2 cellular contexts compared by ENCODE assay signal in genomic region chr7:106569500-106569929, GRCh38.
TF ChIP-seq lines count a peak whose summit lies in the region.

No MANE protein-coding gene starts in this region.

TF ChIP-seq in GM23338, 12 proteins besides CTCF, POLR2A, EP300 and RAD21:
- no peak for TF ChIP-seq REST (IDR thresholded peaks at IDR 0.05; ENCODE audit: unreplicated experiment)
- no peak for TF ChIP-seq POLR2AphosphoS5 (IDR thresholded peaks at IDR 0.05; ENCODE audit: low read depth)
- no peak for TF ChIP-seq ZNF462 (CRISPR knock-in tag; IDR thresholded peaks at IDR 0.05)
TF ChIP-seq in GM23338: peak in this region for 0.

TF ChIP-seq in K562, 482 proteins besides CTCF, POLR2A, EP300 and RAD21 (continues in another document):
- TF ChIP-seq CBX3 (IDR thresholded peaks at IDR 0.05; ENCODE audit: borderline replicate concordance in 1 of 2, low read length in 2 of 2), result peak in 1 of 2 experiments; percentile 76; a peak in 2 of 3 replicates
- TF ChIP-seq GABPB2 (CRISPR knock-in tag; conservative IDR thresholded peaks at IDR 0.05), result no peak
- TF ChIP-seq MAX (CRISPR knock-in tag; IDR thresholded peaks at IDR 0.05), result peak; percentile 88
- no peak for TF ChIP-seq FOXK2 (conservative IDR thresholded peaks at IDR 0.05 in 1 of 2, IDR thresholded peaks at IDR 0.05 in 1 of 2; ENCODE audit: low read depth in 2 of 2)
- no peak for TF ChIP-seq HDAC6 (IDR thresholded peaks at IDR 0.05; ENCODE audit: low read depth, low read length)
- TF ChIP-seq KLF1 (tag; IDR thresholded peaks at IDR 0.05), result no peak; the same call in 1 of the 2 replicates
- peak; percentile 25; the same call in 1 of the 2 replicates for TF ChIP-seq ZNF696 (CRISPR knock-in tag; conservative IDR thresholded peaks at IDR 0.05)
- TF ChIP-seq MBD1 (CRISPR knock-in tag; IDR thresholded peaks at IDR 0.05), result peak; percentile 57; the same call in 1 of the 2 replicates
- TF ChIP-seq MXD1 (CRISPR knock-in tag; IDR thresholded peaks at IDR 0.05; ENCODE audit: borderline replicate concordance, poor library complexity, severe bottlenecking), result peak; percentile 45
- TF ChIP-seq ZNF431 (CRISPR knock-in tag; IDR thresholded peaks at IDR 0.05), result no peak
- peak; percentile 99 for TF ChIP-seq ZNF592 (IDR thresholded peaks at IDR 0.05)
- no peak for TF ChIP-seq HCFC1 (IDR thresholded peaks at IDR 0.05; ENCODE audit: low read depth, low read length)
- peak; percentile 86 for TF ChIP-seq FOSL1 (tag; conservative IDR thresholded peaks at IDR 0.05)
- TF ChIP-seq ZBTB49 (CRISPR knock-in tag; IDR thresholded peaks at IDR 0.05; ENCODE audit: borderline replicate concordance), result 0 out of 2 replicates have a peak, but pooled peaks have one; percentile 71
- TF ChIP-seq CHD7 (IDR thresholded peaks at IDR 0.05; ENCODE audit: low read depth, low read length), result no peak
- TF ChIP-seq ZNF75A (CRISPR knock-in tag; IDR thresholded peaks at IDR 0.05), result peak; percentile 62; the same call in 1 of the 2 replicates
- no peak for TF ChIP-seq DACH1 (IDR thresholded peaks at IDR 0.05; ENCODE audit: partially characterized antibody)
- peak; percentile 82 for TF ChIP-seq ZNF41 (CRISPR knock-in tag; conservative IDR thresholded peaks at IDR 0.05)
- no peak for TF ChIP-seq DLX4 (CRISPR knock-in tag; IDR thresholded peaks at IDR 0.05)
- peak; percentile 79 for TF ChIP-seq TCFL5 (CRISPR knock-in tag; conservative IDR thresholded peaks at IDR 0.05)
- TF ChIP-seq ZNF511 (CRISPR knock-in tag; IDR thresholded peaks at IDR 0.05), result peak; percentile 40; the same call in 1 of the 2 replicates
- no peak for TF ChIP-seq SIX5 (IDR thresholded peaks at IDR 0.05; ENCODE audit: borderline replicate concordance in 1 of 2, insufficient read depth in 1 of 2, low read depth in 1 of 2, low read length in 2 of 2)
- TF ChIP-seq SP1 (CRISPR knock-in tag; IDR thresholded peaks at IDR 0.05), result no peak
- TF ChIP-seq ARID2 (IDR thresholded peaks at IDR 0.05), result no peak
- no peak for TF ChIP-seq ILF3 (IDR thresholded peaks at IDR 0.05; ENCODE audit: borderline replicate concordance)
- TF ChIP-seq NR1H2 (CRISPR knock-in tag; IDR thresholded peaks at IDR 0.05), result no peak
- TF ChIP-seq KDM4B (IDR thresholded peaks at IDR 0.05; ENCODE audit: borderline replicate concordance in 2 of 2, low read depth in 1 of 2), result peak in 1 of 2 experiments; percentile 93; a peak in 1 of 4 replicates
- TF ChIP-seq ZBED1 (IDR thresholded peaks at IDR 0.05), result peak; percentile 38; the same call in 1 of the 2 replicates
- TF ChIP-seq ILK (tag; IDR thresholded peaks at IDR 0.05; ENCODE audit: borderline replicate concordance, low read depth), result 0 out of 2 replicates have a peak, but pooled peaks have one; percentile 74
- no peak for TF ChIP-seq ZNF217 (CRISPR knock-in tag; IDR thresholded peaks at IDR 0.05)
- TF ChIP-seq OTX1 (CRISPR knock-in tag; IDR thresholded peaks at IDR 0.05), result peak; percentile 95
- TF ChIP-seq CEBPG (CRISPR knock-in tag; IDR thresholded peaks at IDR 0.05), result no peak
- no peak for TF ChIP-seq CEBPG (tag; conservative IDR thresholded peaks at IDR 0.05 in 1 of 2, IDR thresholded peaks at IDR 0.05 in 1 of 2)
- peak in 1 of 2 experiments; percentile 86; a peak in 3 of 4 replicates for TF ChIP-seq TEAD1 (CRISPR knock-in tag; IDR thresholded peaks at IDR 0.05)
- no peak for TF ChIP-seq ZNF184 (CRISPR knock-in tag; IDR thresholded peaks at IDR 0.05)
- TF ChIP-seq ETV5 (CRISPR knock-in tag; IDR thresholded peaks at IDR 0.05; ENCODE audit: low read depth), result 0 out of 2 replicates have a peak, but pooled peaks have one; percentile 14
- no peak; the same call in 1 of the 2 replicates for TF ChIP-seq EHMT2 (IDR thresholded peaks at IDR 0.05)
- TF ChIP-seq CHD2 (IDR thresholded peaks at IDR 0.05; ENCODE audit: low read depth, low read length), result no peak
- TF ChIP-seq ERF (CRISPR knock-in tag; IDR thresholded peaks at IDR 0.05), result peak; percentile 95; the same call in 1 of the 2 replicates
- no peak for TF ChIP-seq CBFA2T3 (IDR thresholded peaks at IDR 0.05)
